ENCODE assay signal across 32 cellular contexts in genomic region chr21:39602076-39602689, GRCh38. TPM values are rescaled to one million over a fixed set of nuclear protein-coding genes. Genes with fewer than 3 reads are reported as not detected.
"Had no signal": no experiment of that assay in that cellular context is flagged by ENCODE, and none has a peak within 500 bp of the region (broad histone marks: within the 10 kb centered on the region; RNA-seq: fewer than 3 reads in every experiment).

No MANE protein-coding gene starts in this region.

- H3K27ac ChIP-seq: adrenal gland, foreskin keratinocyte, heart right ventricle, left lung, lower lobe of right lung, suprapubic skin, tibial artery, upper lobe of right lung had no signal

- H3K4me2 ChIP-seq: smooth muscle cell had no signal

- ATAC-seq: esophagus mucosa, foreskin keratinocyte, left lung, lower lobe of right lung had no signal

- H3K27me3 Mint-ChIP-seq: activated naive CD8-positive, alpha-beta T cell treated with anti-CD3 and anti-CD28 coated beads for 36 hours had no signal

- H3K4me3 Mint-ChIP-seq: activated naive CD4-positive, alpha-beta T cell treated with anti-CD3 and anti-CD28 coated beads for 36 hours; activated naive CD8-positive, alpha-beta T cell treated with anti-CD3 and anti-CD28 coated beads for 36 hours; activated T-helper 1 cell treated with anti-CD3 and anti-CD28 coated beads, Interleukin-12 subunit alpha, Interleukin-12 subunit beta, Interleukin-2, Interleukin-4 antibody, amounts not matched to agents 30 ng/mL and 10 ng/mL and 1 ng/mL, durations not matched to agents 14 hours and 24 hours and 36 hours; brain; natural killer cell treated with Interleukin-12 subunit alpha and Interleukin-12 subunit beta and Interleukin-15 and Interleukin-18, amount 100 ng/mL, for 72 hours; T-helper 2 cell treated with Interferon-gamma antibody and Interleukin-4, amounts not matched to agents 5 μg/mL and 100 μg/mL, for 36 hours had no signal

- H3K27me3 ChIP-seq: adrenal gland, foreskin keratinocyte, heart right ventricle, suprapubic skin, upper lobe of right lung had no signal

- H3K4me1 Mint-ChIP-seq: activated naive CD8-positive, alpha-beta T cell treated with anti-CD3 and anti-CD28 coated beads for 36 hours had no signal

- H3K4me1 ChIP-seq: adrenal gland, foreskin keratinocyte, heart right ventricle, left lung, lower lobe of right lung, suprapubic skin, tibial artery, upper lobe of right lung had no signal

- DNase-seq: activated CD4-positive, alpha-beta T cell treated with anti-CD3 and anti-CD28 coated beads for 4 hours; activated CD4-positive, alpha-beta T cell treated with anti-CD3 and anti-CD28 coated beads, Interleukin-2, amount 50 U/mL, for 4 hours; activated CD8-positive, alpha-beta memory T cell treated with anti-CD3 and anti-CD28 coated beads for 24 hours; activated effector memory CD4-positive, alpha-beta T cell treated with anti-CD3 and anti-CD28 coated beads, Interleukin-2, amount 50 U/mL, for 16 hours; activated naive CD4-positive, alpha-beta T cell treated with anti-CD3 and anti-CD28 coated beads for 36 hours; activated naive CD8-positive, alpha-beta T cell treated with anti-CD3 and anti-CD28 coated beads for 36 hours; activated T-cell treated with anti-CD3 and anti-CD28 coated beads, Interleukin-2, amount 50 U/mL, for 1 hour; adrenal gland; foreskin keratinocyte; heart right ventricle; kidney glomerular epithelial cell; left lung; lower lobe of right lung; mesenchymal stem cell; stimulated activated CD4-positive, alpha-beta T cell treated with anti-CD3 and anti-CD28 coated beads, Interleukin-1b, Interleukin-23, amount 100 ng/mL, for 48 hours; stimulated activated CD4-positive, alpha-beta T cell treated with anti-CD3 and anti-CD28 coated beads, Interleukin-4, amount 100 ng/mL, for 4 hours; stimulated activated CD8-positive, alpha-beta memory T cell treated with anti-CD3 and anti-CD28 coated beads, Interleukin-4, amount 100 ng/mL, for 48 hours; stimulated activated naive CD4-positive, alpha-beta T cell; T-helper 1 cell; tibial artery; upper lobe of right lung had no signal

- H3K36me3 Mint-ChIP-seq: activated naive CD8-positive, alpha-beta T cell treated with anti-CD3 and anti-CD28 coated beads for 36 hours; brain; natural killer cell treated with Interleukin-12 subunit alpha and Interleukin-12 subunit beta and Interleukin-15 and Interleukin-18, amount 100 ng/mL, for 72 hours had no signal

- H3K27ac Mint-ChIP-seq: activated naive CD4-positive, alpha-beta T cell treated with anti-CD3 and anti-CD28 coated beads for 36 hours; activated naive CD8-positive, alpha-beta T cell treated with anti-CD3 and anti-CD28 coated beads for 36 hours; activated T-helper 1 cell treated with anti-CD3 and anti-CD28 coated beads, Interleukin-12 subunit alpha, Interleukin-12 subunit beta, Interleukin-2, Interleukin-4 antibody, amounts not matched to agents 30 ng/mL and 10 ng/mL and 1 ng/mL, durations not matched to agents 14 hours and 24 hours and 36 hours; natural killer cell treated with Interleukin-12 subunit alpha and Interleukin-12 subunit beta and Interleukin-15 and Interleukin-18, amount 100 ng/mL, for 72 hours; T-helper 2 cell treated with Interferon-gamma antibody and Interleukin-4, amounts not matched to agents 5 μg/mL and 100 μg/mL, for 36 hours had no signal

- H3K9me3 ChIP-seq: adrenal gland, heart right ventricle, left lung, lower lobe of right lung, suprapubic skin, tibial artery, upper lobe of right lung had no signal

- H3K36me3 ChIP-seq: adrenal gland, heart right ventricle, left lung, lower lobe of right lung, suprapubic skin, tibial artery, upper lobe of right lung had no signal

- H3K4me3 ChIP-seq: adrenal gland, heart right ventricle, left lung, lower lobe of right lung, smooth muscle cell, suprapubic skin, tibial artery, upper lobe of right lung had no signal

- H3K9me3 Mint-ChIP-seq: activated naive CD4-positive, alpha-beta T cell treated with anti-CD3 and anti-CD28 coated beads for 36 hours; activated naive CD8-positive, alpha-beta T cell treated with anti-CD3 and anti-CD28 coated beads for 36 hours; activated T-helper 1 cell treated with anti-CD3 and anti-CD28 coated beads, Interleukin-12 subunit alpha, Interleukin-12 subunit beta, Interleukin-2, Interleukin-4 antibody, amounts not matched to agents 30 ng/mL and 10 ng/mL and 1 ng/mL, durations not matched to agents 14 hours and 24 hours and 36 hours; brain; natural killer cell treated with Interleukin-12 subunit alpha and Interleukin-12 subunit beta and Interleukin-15 and Interleukin-18, amount 100 ng/mL, for 72 hours; T-helper 2 cell treated with Interferon-gamma antibody and Interleukin-4, amounts not matched to agents 5 μg/mL and 100 μg/mL, for 36 hours had no signal

RNA-seq across cellular contexts. Expression of gene B3GALT5, which starts 10.6 kb away (rescaled TPM):
- total RNA-seq: activated naive CD4-positive, alpha-beta T cell treated with anti-CD3 and anti-CD28 coated beads for 36 hours; activated naive CD8-positive, alpha-beta T cell treated with anti-CD3 and anti-CD28 coated beads for 36 hours; activated T-helper 1 cell treated with anti-CD3 and anti-CD28 coated beads, Interleukin-12 subunit alpha, Interleukin-12 subunit beta, Interleukin-2, Interleukin-4 antibody, amounts not matched to agents 30 ng/mL and 10 ng/mL and 1 ng/mL, durations not matched to agents 14 hours and 24 hours and 36 hours; chondrocyte; foreskin keratinocyte; mononuclear cell; natural killer cell treated with Interleukin-12 subunit alpha and Interleukin-12 subunit beta and Interleukin-15 and Interleukin-18, amount 100 ng/mL, for 72 hours; osteocyte; sciatic nerve; upper lobe of right lung had no signal
